In the genomic region with DNA sequence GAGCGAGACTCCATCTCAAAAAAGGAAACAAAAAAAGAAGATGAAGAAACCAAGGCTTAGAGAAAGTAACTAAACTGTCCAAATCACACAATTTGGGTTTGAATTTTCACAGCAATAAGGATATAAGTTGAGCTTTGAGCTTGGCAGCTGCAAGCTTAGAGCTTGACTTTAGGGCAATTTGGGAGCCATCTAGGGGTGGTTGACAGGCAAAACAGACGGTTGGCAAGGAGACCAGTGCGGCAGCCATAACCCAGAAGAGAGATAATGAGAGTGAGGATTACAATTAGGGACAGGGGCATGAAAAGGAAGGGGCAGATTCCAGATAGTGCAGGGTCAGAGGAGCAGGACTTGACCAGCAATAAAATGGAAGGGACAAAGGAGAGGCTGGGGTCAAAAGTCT, we compare ENCODE assay signal across 10 cellular contexts.
DNase-seq lines count a peak whose midpoint lies in the region; ATAC-seq and TF ChIP-seq lines count a peak whose summit lies in the region.
"Had no signal": no experiment of that assay in that cellular context is flagged by ENCODE, and none has a peak within 500 bp of the region (broad histone marks: within the 10 kb centered on the region; RNA-seq: fewer than 3 reads in every experiment).

No MANE protein-coding gene starts in this region.

- peak; percentile 72 for ATAC-seq in HG02973 (IDR thresholded peaks at IDR 0.05; ENCODE audit: unreplicated experiment)

- H3K4me2 ChIP-seq in mesendoderm (ENCODE audit: low read length) = no peak overlapping the region

- H2AK5ac ChIP-seq in mesendoderm (ENCODE audit: low read length) = no peak overlapping the region

- no peak overlapping the region for H3K27ac ChIP-seq in mesendoderm (ENCODE audit: low read depth, low read length)
- no peak overlapping the region for H3K27ac ChIP-seq in breast epithelium
- H3K27ac ChIP-seq: left ventricle myocardium inferior had no signal

- no peaks in the 10 kb centered on the region for H3K79me2 ChIP-seq in mesendoderm (ENCODE audit: control insufficient read depth, insufficient read depth, low read length)

- no peak for TF ChIP-seq CTCF in breast epithelium (IDR thresholded peaks at IDR 0.05)

- no peaks in the 10 kb centered on the region for H3K9me3 ChIP-seq in breast epithelium
- H3K9me3 ChIP-seq: left ventricle myocardium inferior had no signal

- no peak overlapping the region for H4K5ac ChIP-seq in mesendoderm (ENCODE audit: low read length)

- no peak overlapping the region for H2BK5ac ChIP-seq in mesendoderm (ENCODE audit: low read length)

- H2BK15ac ChIP-seq in mesendoderm (replicated peaks; ENCODE audit: low read depth) = no peak overlapping the region

- TF ChIP-seq POLR2A in breast epithelium (IDR thresholded peaks at IDR 0.05) = no peak

- H4K8ac ChIP-seq in mesendoderm (ENCODE audit: low read depth, low read length) = no peak overlapping the region

- no peaks in the 10 kb centered on the region for H3K79me1 ChIP-seq in mesendoderm (ENCODE audit: low read length)

- DNase-seq in NCI-H2171 treated with DMSO at 0.1 percent for 48 hours (lab: John Stamatoyannopoulos, UW) (peak; percentile 5), NCI-H2171 (lab: John Stamatoyannopoulos, UW) (no peak), RKO (ENCODE audit: low spot score) (peak; percentile 19), mesendoderm (peak; percentile 83), DMS114 treated with DMSO at 0.1 percent for 48 hours (lab: John Stamatoyannopoulos, UW; ENCODE audit: unreplicated experiment) (no peak), NCI-H526 treated with DMSO at 0.1 percent for 48 hours (lab: John Stamatoyannopoulos, UW) (no peak), breast epithelium (ENCODE audit: low spot score in 2 of 2) (no peak)
- DNase-seq: AML-193, left ventricle myocardium inferior had no signal

- H3K4me3 ChIP-seq in mesendoderm (ENCODE audit: low read length) = no peak overlapping the region
- no peak overlapping the region for H3K4me3 ChIP-seq in breast epithelium
- H3K4me3 ChIP-seq: left ventricle myocardium inferior had no signal

- H3K4me1 ChIP-seq in mesendoderm (ENCODE audit: control insufficient read depth, low read depth, low read length) (no peaks in the 10 kb centered on the region), breast epithelium (no peaks in the 10 kb centered on the region)
- H3K4me1 ChIP-seq: left ventricle myocardium inferior had no signal

- H3K4ac ChIP-seq in mesendoderm (ENCODE audit: low read depth, low read length) = no peak overlapping the region

- no peak overlapping the region for H2BK120ac ChIP-seq in mesendoderm (ENCODE audit: low read depth, low read length)

- WGBS in mesendoderm (ENCODE audit: extremely low coverage, insufficient coverage, low lambda C conversion rate) = no CpG with 5 or more reads among the region's 3 CpGs

- H3K18ac ChIP-seq in mesendoderm (ENCODE audit: low read length) = no peak overlapping the region

- H3K27me3 ChIP-seq in mesendoderm (ENCODE audit: insufficient read depth, low read length, poor library complexity) (no peaks in the 10 kb centered on the region), breast epithelium (no peaks in the 10 kb centered on the region)

- no peak overlapping the region for H3K56ac ChIP-seq in mesendoderm (ENCODE audit: low read length)

- no peak overlapping the region for H3K9ac ChIP-seq in mesendoderm (ENCODE audit: low read length)

- H3K36me3 ChIP-seq in mesendoderm (ENCODE audit: control insufficient read depth, insufficient read depth, low read length) (no peaks in the 10 kb centered on the region), breast epithelium (no peaks in the 10 kb centered on the region)
- H3K36me3 ChIP-seq: left ventricle myocardium inferior had no signal

- no peak overlapping the region for H3K23ac ChIP-seq in mesendoderm (ENCODE audit: low read length)

- intact Hi-C loops in breast epithelium (cut with DNase I; ENCODE audit: low total_unique reads) = no loop called here

Comparison
In these comparisons a context has a peak if more than half of its experiments do, and no peak if none do; other contexts are left out.
1. DNase-seq: peak in NCI-H2171 treated with DMSO at 0.1 percent for 48 hours (single experiment), RKO (single experiment) and mesendoderm (single experiment); none in NCI-H2171 (single experiment), DMS114 treated with DMSO at 0.1 percent for 48 hours (single experiment), NCI-H526 treated with DMSO at 0.1 percent for 48 hours (single experiment) and breast epithelium (0 of 2).